In the genomic region with DNA sequence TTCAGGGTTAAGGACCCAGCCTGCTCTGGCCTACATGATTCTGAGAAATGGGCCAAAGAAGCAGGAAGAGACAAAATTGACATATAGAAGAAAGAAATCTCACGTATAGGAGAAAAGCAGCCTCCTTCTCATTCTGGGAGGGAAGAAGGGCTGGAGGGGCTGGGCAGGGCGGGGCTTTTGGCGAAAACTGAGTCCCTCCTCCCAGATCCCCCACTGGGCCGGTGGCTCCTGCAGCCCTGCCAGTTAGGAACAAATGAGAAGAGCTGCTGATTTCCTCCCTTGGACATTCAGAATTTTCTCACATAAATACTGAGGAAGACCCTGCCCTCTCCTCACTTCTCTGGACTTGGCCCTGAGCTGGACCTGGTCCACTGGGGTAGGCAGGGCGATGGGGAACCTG, we compare ENCODE assay signal across 2 cellular contexts.
TF ChIP-seq lines count a peak whose summit lies in the region.

TSS of gene WNT8A (plus strand) at position 332 of the 400 bp plus-strand sequence. CDS start 95 bp downstream, outside the sequence.

TF ChIP-seq in GM23338, 12 proteins besides CTCF, POLR2A, EP300 and RAD21 (continued from another document and continues in another):
- TF ChIP-seq POLR2AphosphoS5 (IDR thresholded peaks at IDR 0.05; ENCODE audit: low read depth), result no peak
- TF ChIP-seq STAT1 (IDR thresholded peaks at IDR 0.05; ENCODE audit: unreplicated experiment), result no peak
- no peak for TF ChIP-seq CREB1 (CRISPR knock-in tag; IDR thresholded peaks at IDR 0.05; ENCODE audit: low read depth)
- TF ChIP-seq REST (IDR thresholded peaks at IDR 0.05; ENCODE audit: unreplicated experiment), result no peak
- TF ChIP-seq, protein P1, sequence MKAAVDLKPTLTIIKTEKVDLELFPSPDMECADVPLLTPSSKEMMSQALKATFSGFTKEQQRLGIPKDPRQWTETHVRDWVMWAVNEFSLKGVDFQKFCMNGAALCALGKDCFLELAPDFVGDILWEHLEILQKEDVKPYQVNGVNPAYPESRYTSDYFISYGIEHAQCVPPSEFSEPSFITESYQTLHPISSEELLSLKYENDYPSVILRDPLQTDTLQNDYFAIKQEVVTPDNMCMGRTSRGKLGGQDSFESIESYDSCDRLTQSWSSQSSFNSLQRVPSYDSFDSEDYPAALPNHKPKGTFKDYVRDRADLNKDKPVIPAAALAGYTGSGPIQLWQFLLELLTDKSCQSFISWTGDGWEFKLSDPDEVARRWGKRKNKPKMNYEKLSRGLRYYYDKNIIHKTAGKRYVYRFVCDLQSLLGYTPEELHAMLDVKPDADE (IDR thresholded peaks at IDR 0.05), result no peak
- no peak for TF ChIP-seq EZH2 (IDR thresholded peaks at IDR 0.05; ENCODE audit: low read depth, unreplicated experiment)
- TF ChIP-seq, protein P2, sequence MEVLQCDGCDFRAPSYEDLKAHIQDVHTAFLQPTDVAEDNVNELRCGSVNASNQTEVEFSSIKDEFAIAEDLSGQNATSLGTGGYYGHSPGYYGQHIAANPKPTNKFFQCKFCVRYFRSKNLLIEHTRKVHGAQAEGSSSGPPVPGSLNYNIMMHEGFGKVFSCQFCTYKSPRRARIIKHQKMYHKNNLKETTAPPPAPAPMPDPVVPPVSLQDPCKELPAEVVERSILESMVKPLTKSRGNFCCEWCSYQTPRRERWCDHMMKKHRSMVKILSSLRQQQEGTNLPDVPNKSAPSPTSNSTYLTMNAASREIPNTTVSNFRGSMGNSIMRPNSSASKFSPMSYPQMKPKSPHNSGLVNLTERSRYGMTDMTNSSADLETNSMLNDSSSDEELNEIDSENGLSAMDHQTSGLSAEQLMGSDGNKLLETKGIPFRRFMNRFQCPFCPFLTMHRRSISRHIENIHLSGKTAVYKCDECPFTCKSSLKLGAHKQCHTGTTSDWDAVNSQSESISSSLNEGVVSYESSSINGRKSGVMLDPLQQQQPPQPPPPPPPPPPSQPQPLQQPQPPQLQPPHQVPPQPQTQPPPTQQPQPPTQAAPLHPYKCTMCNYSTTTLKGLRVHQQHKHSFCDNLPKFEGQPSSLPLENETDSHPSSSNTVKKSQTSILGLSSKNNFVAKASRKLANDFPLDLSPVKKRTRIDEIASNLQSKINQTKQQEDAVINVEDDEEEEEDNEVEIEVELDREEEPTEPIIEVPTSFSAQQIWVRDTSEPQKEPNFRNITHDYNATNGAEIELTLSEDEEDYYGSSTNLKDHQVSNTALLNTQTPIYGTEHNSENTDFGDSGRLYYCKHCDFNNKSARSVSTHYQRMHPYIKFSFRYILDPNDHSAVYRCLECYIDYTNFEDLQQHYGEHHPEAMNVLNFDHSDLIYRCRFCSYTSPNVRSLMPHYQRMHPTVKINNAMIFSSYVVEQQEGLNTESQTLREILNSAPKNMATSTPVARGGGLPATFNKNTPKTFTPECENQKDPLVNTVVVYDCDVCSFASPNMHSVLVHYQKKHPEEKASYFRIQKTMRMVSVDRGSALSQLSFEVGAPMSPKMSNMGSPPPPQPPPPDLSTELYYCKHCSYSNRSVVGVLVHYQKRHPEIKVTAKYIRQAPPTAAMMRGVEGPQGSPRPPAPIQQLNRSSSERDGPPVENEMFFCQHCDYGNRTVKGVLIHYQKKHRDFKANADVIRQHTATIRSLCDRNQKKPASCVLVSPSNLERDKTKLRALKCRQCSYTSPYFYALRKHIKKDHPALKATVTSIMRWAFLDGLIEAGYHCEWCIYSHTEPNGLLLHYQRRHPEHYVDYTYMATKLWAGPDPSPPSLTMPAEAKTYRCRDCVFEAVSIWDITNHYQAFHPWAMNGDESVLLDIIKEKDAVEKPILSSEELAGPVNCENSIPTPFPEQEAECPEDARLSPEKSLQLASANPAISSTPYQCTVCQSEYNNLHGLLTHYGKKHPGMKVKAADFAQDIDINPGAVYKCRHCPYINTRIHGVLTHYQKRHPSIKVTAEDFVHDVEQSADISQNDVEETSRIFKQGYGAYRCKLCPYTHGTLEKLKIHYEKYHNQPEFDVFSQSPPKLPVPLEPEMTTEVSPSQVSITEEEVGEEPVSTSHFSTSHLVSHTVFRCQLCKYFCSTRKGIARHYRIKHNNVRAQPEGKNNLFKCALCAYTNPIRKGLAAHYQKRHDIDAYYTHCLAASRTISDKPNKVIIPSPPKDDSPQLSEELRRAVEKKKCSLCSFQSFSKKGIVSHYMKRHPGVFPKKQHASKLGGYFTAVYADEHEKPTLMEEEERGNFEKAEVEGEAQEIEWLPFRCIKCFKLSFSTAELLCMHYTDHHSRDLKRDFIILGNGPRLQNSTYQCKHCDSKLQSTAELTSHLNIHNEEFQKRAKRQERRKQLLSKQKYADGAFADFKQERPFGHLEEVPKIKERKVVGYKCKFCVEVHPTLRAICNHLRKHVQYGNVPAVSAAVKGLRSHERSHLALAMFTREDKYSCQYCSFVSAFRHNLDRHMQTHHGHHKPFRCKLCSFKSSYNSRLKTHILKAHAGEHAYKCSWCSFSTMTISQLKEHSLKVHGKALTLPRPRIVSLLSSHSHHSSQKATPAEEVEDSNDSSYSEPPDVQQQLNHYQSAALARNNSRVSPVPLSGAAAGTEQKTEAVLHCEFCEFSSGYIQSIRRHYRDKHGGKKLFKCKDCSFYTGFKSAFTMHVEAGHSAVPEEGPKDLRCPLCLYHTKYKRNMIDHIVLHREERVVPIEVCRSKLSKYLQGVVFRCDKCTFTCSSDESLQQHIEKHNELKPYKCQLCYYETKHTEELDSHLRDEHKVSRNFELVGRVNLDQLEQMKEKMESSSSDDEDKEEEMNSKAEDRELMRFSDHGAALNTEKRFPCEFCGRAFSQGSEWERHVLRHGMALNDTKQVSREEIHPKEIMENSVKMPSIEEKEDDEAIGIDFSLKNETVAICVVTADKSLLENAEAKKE (CRISPR knock-in tag; IDR thresholded peaks at IDR 0.05), result no peak
- no peak for TF ChIP-seq NANOG (IDR thresholded peaks at IDR 0.05; ENCODE audit: borderline replicate concordance)
- no peak for TF ChIP-seq JUNB (IDR thresholded peaks at IDR 0.05; ENCODE audit: unreplicated experiment)
- no peak for TF ChIP-seq ZNF114 (CRISPR knock-in tag; IDR thresholded peaks at IDR 0.05)

TF ChIP-seq in WTC11, 78 proteins besides CTCF, POLR2A, EP300 and RAD21:
- TF ChIP-seq FOXJ3 (CRISPR knock-in tag; IDR thresholded peaks at IDR 0.05; ENCODE audit: borderline replicate concordance) (no peak), ZNF121 (CRISPR knock-in tag; IDR thresholded peaks at IDR 0.05) (no peak), FOXP1 (CRISPR knock-in tag; IDR thresholded peaks at IDR 0.05; ENCODE audit: borderline replicate concordance) (no peak), HMGA2 (CRISPR knock-in tag; IDR thresholded peaks at IDR 0.05) (no peak), IRF2 (CRISPR knock-in tag; IDR thresholded peaks at IDR 0.05; ENCODE audit: borderline replicate concordance, low read depth) (no peak), CREB1 (CRISPR knock-in tag; IDR thresholded peaks at IDR 0.05) (no peak)
- TF ChIP-seq, protein P3, sequence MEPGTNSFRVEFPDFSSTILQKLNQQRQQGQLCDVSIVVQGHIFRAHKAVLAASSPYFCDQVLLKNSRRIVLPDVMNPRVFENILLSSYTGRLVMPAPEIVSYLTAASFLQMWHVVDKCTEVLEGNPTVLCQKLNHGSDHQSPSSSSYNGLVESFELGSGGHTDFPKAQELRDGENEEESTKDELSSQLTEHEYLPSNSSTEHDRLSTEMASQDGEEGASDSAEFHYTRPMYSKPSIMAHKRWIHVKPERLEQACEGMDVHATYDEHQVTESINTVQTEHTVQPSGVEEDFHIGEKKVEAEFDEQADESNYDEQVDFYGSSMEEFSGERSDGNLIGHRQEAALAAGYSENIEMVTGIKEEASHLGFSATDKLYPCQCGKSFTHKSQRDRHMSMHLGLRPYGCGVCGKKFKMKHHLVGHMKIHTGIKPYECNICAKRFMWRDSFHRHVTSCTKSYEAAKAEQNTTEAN (CRISPR knock-in tag; IDR thresholded peaks at IDR 0.05), result no peak
- TF ChIP-seq, protein P4, sequence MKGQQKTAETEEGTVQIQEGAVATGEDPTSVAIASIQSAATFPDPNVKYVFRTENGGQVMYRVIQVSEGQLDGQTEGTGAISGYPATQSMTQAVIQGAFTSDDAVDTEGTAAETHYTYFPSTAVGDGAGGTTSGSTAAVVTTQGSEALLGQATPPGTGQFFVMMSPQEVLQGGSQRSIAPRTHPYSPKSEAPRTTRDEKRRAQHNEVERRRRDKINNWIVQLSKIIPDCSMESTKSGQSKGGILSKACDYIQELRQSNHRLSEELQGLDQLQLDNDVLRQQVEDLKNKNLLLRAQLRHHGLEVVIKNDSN (CRISPR knock-in tag; IDR thresholded peaks at IDR 0.05), result no peak
